ENCODE assay signal across 29 cellular contexts in genomic region chr17:27523712-27524111, GRCh38.
A peak's percentile ranks its signal among the peaks of the same experiment; 100 is the strongest.
DNase-seq lines count a peak whose midpoint lies in the region; ATAC-seq and TF ChIP-seq lines count a peak whose summit lies in the region.
"Had no signal": no experiment of that assay in that cellular context is flagged by ENCODE, and none has a peak within 500 bp of the region (broad histone marks: within the 10 kb centered on the region; RNA-seq: fewer than 3 reads in every experiment).

No MANE protein-coding gene starts in this region.

- H3K9ac ChIP-seq in PC-3 (ENCODE audit: low read length) (no peak overlapping the region), mammary epithelial cell (ENCODE audit: insufficient read depth, low read length) (no peak overlapping the region)
- H3K9ac ChIP-seq: parathyroid adenoma had no signal

- H3K4me3 Mint-ChIP-seq in activated CD4-positive, alpha-beta T cell treated with anti-CD3 and anti-CD28 coated beads, Interleukin-2, amount 10 ng/mL, durations not matched to agents 24 days and 14 days, result no peak overlapping the region
- H3K4me3 Mint-ChIP-seq in activated CD4-positive, alpha-beta T cell treated with anti-CD3 and anti-CD28 coated beads, Interleukin-2, amount 10 ng/mL, durations not matched to agents 7 days and 5 days, result no peak overlapping the region
- no peak overlapping the region for H3K4me3 Mint-ChIP-seq in stimulated activated naive CD8-positive, alpha-beta T cell treated with anti-CD3 and anti-CD28 coated beads, Interleukin-15, Interleukin-2, amounts not matched to agents 100 ng/mL and 50 ng/mL, for 24 hours
- H3K4me3 Mint-ChIP-seq: B cell; endodermal cell; GM23338; natural killer cell treated with Interleukin-12 subunit alpha and Interleukin-12 subunit beta and Interleukin-15 and Interleukin-18, amount 100 ng/mL, for 72 hours had no signal

- in situ Hi-C loops in mammary epithelial cell (cut with MboI; ENCODE audit: low sequenced_read_pairs in 2 of 2), result no loop called here

- no peaks in the 10 kb centered on the region for H3K27me3 Mint-ChIP-seq in activated CD4-positive, alpha-beta T cell treated with anti-CD3 and anti-CD28 coated beads, Interleukin-2, amount 10 ng/mL, durations not matched to agents 24 days and 14 days
- H3K27me3 Mint-ChIP-seq in activated CD4-positive, alpha-beta T cell treated with anti-CD3 and anti-CD28 coated beads, Interleukin-2, amount 10 ng/mL, durations not matched to agents 7 days and 5 days, result no peaks in the 10 kb centered on the region
- no peaks in the 10 kb centered on the region for H3K27me3 Mint-ChIP-seq in stimulated activated naive CD8-positive, alpha-beta T cell treated with anti-CD3 and anti-CD28 coated beads, Interleukin-15, Interleukin-2, amounts not matched to agents 100 ng/mL and 50 ng/mL, for 24 hours
- H3K27me3 Mint-ChIP-seq: B cell; natural killer cell treated with Interleukin-12 subunit alpha and Interleukin-12 subunit beta and Interleukin-15 and Interleukin-18, amount 100 ng/mL, for 72 hours had no signal

- H3K9me3 ChIP-seq in PC-3 (ENCODE audit: low read length) (no peaks in the 10 kb centered on the region), mammary epithelial cell (replicated peaks; ENCODE audit: insufficient read depth, low read length) (no peaks in the 10 kb centered on the region)
- H3K9me3 ChIP-seq: A549, tibial nerve had no signal

- no peaks in the 10 kb centered on the region for H3K27me3 ChIP-seq in PC-3 (ENCODE audit: low read length)
- H3K27me3 ChIP-seq in mammary epithelial cell (ENCODE audit: insufficient read depth, low read length), result peaks cover 3% of the 10 kb centered on the region
- H3K27me3 ChIP-seq: cardiac muscle cell, tibial nerve had no signal

- H3K79me2 ChIP-seq in PC-3 (ENCODE audit: low read length) (no peaks in the 10 kb centered on the region), mammary epithelial cell (ENCODE audit: insufficient read depth, low read length) (no peaks in the 10 kb centered on the region)

- POLR2A ChIA-PET in activated CD4-positive, alpha-beta T cell treated with anti-CD3 and anti-CD28 coated beads, Interleukin-2, amount 10 ng/mL, durations not matched to agents 7 days and 5 days (lab: Charles Lee), result no interaction called here
- POLR2A ChIA-PET in PC-3 (lab: Charles Lee; ENCODE audit: unreplicated experiment), result no interaction called here

- H3K4me3 ChIP-seq in PC-3 (ENCODE audit: low read length), result no peak overlapping the region
- H3K4me3 ChIP-seq in mammary epithelial cell (replicated peaks in 1 of 3; ENCODE audit: insufficient read depth in 1 of 3, low read depth in 2 of 3, low read length in 3 of 3), result no peak overlapping the region
- H3K4me3 ChIP-seq: A549, cardiac muscle cell, GM23338, SK-N-MC, tibial nerve had no signal

- H3K27ac ChIP-seq in PC-3 (ENCODE audit: low read length) (no peak overlapping the region), mammary epithelial cell (ENCODE audit: insufficient read depth, low read depth, low read length) (no peak overlapping the region)
- H3K27ac ChIP-seq: cardiac muscle cell, parathyroid adenoma, SK-N-MC, tibial nerve had no signal

- dilution Hi-C loops in mammary epithelial cell (cut with HindIII; ENCODE audit: low sequenced_read_pairs), result no loop called here

- intact Hi-C loops in activated CD4-positive, alpha-beta T cell treated with anti-CD3 and anti-CD28 coated beads, Interleukin-2, amount 10 ng/mL, durations not matched to agents 24 days and 14 days (cut with micrococcal nuclease), result no loop called here
- intact Hi-C loops in PC-3 (cut with micrococcal nuclease), result no loop called here
- intact Hi-C loops in mammary epithelial cell (cut with micrococcal nuclease), result loop anchor here (10.0 kb wide), 1 partner anchor 69 kb away; the partner anchor contains the start of gene KSR1

- H3K36me3 ChIP-seq in PC-3 (ENCODE audit: low read depth, low read length) (no peaks in the 10 kb centered on the region), mammary epithelial cell (ENCODE audit: insufficient read depth, low read length) (no peaks in the 10 kb centered on the region)
- H3K36me3 ChIP-seq: cardiac muscle cell, tibial nerve had no signal

- H3K9me2 ChIP-seq in PC-3 (replicated peaks; ENCODE audit: low read length), result no peaks in the 10 kb centered on the region

- H3F3A ChIP-seq in PC-3 (ENCODE audit: low read length, unreplicated experiment), result no peaks in the 10 kb centered on the region

- TF ChIP-seq CTCF in PC-3 (conservative IDR thresholded peaks at IDR 0.05; ENCODE audit: low read depth, low read length) (no peak), mammary epithelial cell (conservative IDR thresholded peaks at IDR 0.05 in 1 of 2, IDR thresholded peaks at IDR 0.05 in 1 of 2; ENCODE audit: extremely low read depth in 1 of 2, insufficient read depth in 1 of 2, low read depth in 1 of 2, low read length in 2 of 2) (no peak)

- DNase-seq in activated CD4-positive, alpha-beta T cell treated with anti-CD3 and anti-CD28 coated beads, Interleukin-2, amount 10 ng/mL, durations not matched to agents 24 days and 14 days, result no peak
- DNase-seq in activated CD4-positive, alpha-beta T cell treated with anti-CD3 and anti-CD28 coated beads, Interleukin-2, amount 10 ng/mL, durations not matched to agents 7 days and 5 days, result no peak
- peak; percentile 73 for DNase-seq in PC-3
- peak; percentile 56 for DNase-seq in mammary epithelial cell
- DNase-seq in effector CD8-positive, alpha-beta T cell (lab: John Stamatoyannopoulos, UW), result no peak
- DNase-seq in NCI-H524 (lab: John Stamatoyannopoulos, UW), result no peak
- DNase-seq: activated CD8-positive, alpha-beta memory T cell treated with anti-CD3 and anti-CD28 coated beads, Interleukin-2, amount 50 U/mL, for 4 hours; activated gamma-delta T cell; cortex of kidney; DMS79 treated with DMSO at 0.1 percent for 48 hours; endodermal cell; islet precursor cell; midbrain; NCI-H1694; NCI-H2171 treated with DMSO at 0.1 percent for 48 hours; NCI-H526; right cardiac atrium; stimulated activated CD4-positive, alpha-beta T cell treated with anti-CD3 and anti-CD28 coated beads, Interleukin-12 subunit alpha, Interleukin-12 subunit beta, amount 100 ng/mL, for 4 hours; T-helper 2 cell had no signal

- H2AFZ ChIP-seq in PC-3 (ENCODE audit: low read length) (no peak overlapping the region), mammary epithelial cell (ENCODE audit: low read depth, low read length) (no peak overlapping the region)
- H2AFZ ChIP-seq: GM23338, parathyroid adenoma had no signal

- peaks cover 73% of the 10 kb centered on the region for H3K4me1 Mint-ChIP-seq in activated CD4-positive, alpha-beta T cell treated with anti-CD3 and anti-CD28 coated beads, Interleukin-2, amount 10 ng/mL, durations not matched to agents 24 days and 14 days
- peaks cover 77% of the 10 kb centered on the region for H3K4me1 Mint-ChIP-seq in activated CD4-positive, alpha-beta T cell treated with anti-CD3 and anti-CD28 coated beads, Interleukin-2, amount 10 ng/mL, durations not matched to agents 7 days and 5 days
- H3K4me1 Mint-ChIP-seq in stimulated activated naive CD8-positive, alpha-beta T cell treated with anti-CD3 and anti-CD28 coated beads, Interleukin-15, Interleukin-2, amounts not matched to agents 100 ng/mL and 50 ng/mL, for 24 hours (ENCODE audit: low read depth), result peaks cover 81% of the 10 kb centered on the region

- WGBS in mammary epithelial cell (ENCODE audit: low coverage, missing lambda C conversion rate), result 0% methylated on average over 1 of the region's 1 CpG

- H3K4me2 ChIP-seq in PC-3 (ENCODE audit: low read length) (no peak overlapping the region), mammary epithelial cell (ENCODE audit: insufficient read depth, low read depth, low read length) (no peak overlapping the region)
- H3K4me2 ChIP-seq: A549, GM23338 had no signal

- peaks cover 9% of the 10 kb centered on the region for H3K36me3 Mint-ChIP-seq in activated CD4-positive, alpha-beta T cell treated with anti-CD3 and anti-CD28 coated beads, Interleukin-2, amount 10 ng/mL, durations not matched to agents 24 days and 14 days (ENCODE audit: low read depth)
- H3K36me3 Mint-ChIP-seq in activated CD4-positive, alpha-beta T cell treated with anti-CD3 and anti-CD28 coated beads, Interleukin-2, amount 10 ng/mL, durations not matched to agents 7 days and 5 days (ENCODE audit: low read depth), result peaks cover 5% of the 10 kb centered on the region
- no peaks in the 10 kb centered on the region for H3K36me3 Mint-ChIP-seq in stimulated activated naive CD8-positive, alpha-beta T cell treated with anti-CD3 and anti-CD28 coated beads, Interleukin-15, Interleukin-2, amounts not matched to agents 100 ng/mL and 50 ng/mL, for 24 hours (ENCODE audit: low read depth)
- H3K36me3 Mint-ChIP-seq: natural killer cell treated with Interleukin-12 subunit alpha and Interleukin-12 subunit beta and Interleukin-15 and Interleukin-18, amount 100 ng/mL, for 72 hours had no signal

- CTCF ChIA-PET in activated CD4-positive, alpha-beta T cell treated with anti-CD3 and anti-CD28 coated beads, Interleukin-2, amount 10 ng/mL, durations not matched to agents 7 days and 5 days (lab: Charles Lee), result interaction anchor here (1.1 kb wide), 1 partner anchor 56 kb away, joined by 4 read pairs; no protein-coding TSS in a partner anchor
- CTCF ChIA-PET in PC-3 (lab: Charles Lee), result no interaction called here
- CTCF ChIA-PET in mammary epithelial cell (lab: Charles Lee; ENCODE audit: low non-redundant PET), result interaction anchor here (0.6 kb wide), 1 partner anchor 84 kb away, joined by 5 read pairs; no protein-coding TSS in a partner anchor

- peak overlapping the region; percentile 23 for H3K27ac Mint-ChIP-seq in activated CD4-positive, alpha-beta T cell treated with anti-CD3 and anti-CD28 coated beads, Interleukin-2, amount 10 ng/mL, durations not matched to agents 24 days and 14 days
- no peak overlapping the region for H3K27ac Mint-ChIP-seq in activated CD4-positive, alpha-beta T cell treated with anti-CD3 and anti-CD28 coated beads, Interleukin-2, amount 10 ng/mL, durations not matched to agents 7 days and 5 days
- H3K27ac Mint-ChIP-seq in stimulated activated naive CD8-positive, alpha-beta T cell treated with anti-CD3 and anti-CD28 coated beads, Interleukin-15, Interleukin-2, amounts not matched to agents 100 ng/mL and 50 ng/mL, for 24 hours, result peak overlapping the region; percentile 65
- H3K27ac Mint-ChIP-seq: B cell, endodermal cell, GM23338 had no signal

- peaks cover 4% of the 10 kb centered on the region; the same call in 1 of the 2 replicates for H3K4me1 ChIP-seq in PC-3 (ENCODE audit: insufficient read depth, low read length)
- H3K4me1 ChIP-seq in mammary epithelial cell (ENCODE audit: insufficient read depth, low read length), result peaks cover 11% of the 10 kb centered on the region
- H3K4me1 ChIP-seq: parathyroid adenoma had no signal

- H4K20me1 ChIP-seq in PC-3 (ENCODE audit: low read length), result no peaks in the 10 kb centered on the region
- no peaks in the 10 kb centered on the region for H4K20me1 ChIP-seq in mammary epithelial cell (ENCODE audit: insufficient read depth, low read length)

- ATAC-seq in PC-3, result no peak
- no peak for ATAC-seq in HG03135 (IDR thresholded peaks at IDR 0.05; ENCODE audit: unreplicated experiment)
- ATAC-seq: A549; GM23338; natural killer cell treated with Interleukin-12 subunit alpha and Interleukin-12 subunit beta and Interleukin-15 and Interleukin-18, amount 100 ng/mL, for 72 hours; right cardiac atrium had no signal

- no peaks in the 10 kb centered on the region for H3K9me3 Mint-ChIP-seq in activated CD4-positive, alpha-beta T cell treated with anti-CD3 and anti-CD28 coated beads, Interleukin-2, amount 10 ng/mL, durations not matched to agents 24 days and 14 days
- H3K9me3 Mint-ChIP-seq in activated CD4-positive, alpha-beta T cell treated with anti-CD3 and anti-CD28 coated beads, Interleukin-2, amount 10 ng/mL, durations not matched to agents 7 days and 5 days, result no peaks in the 10 kb centered on the region
- no peaks in the 10 kb centered on the region for H3K9me3 Mint-ChIP-seq in stimulated activated naive CD8-positive, alpha-beta T cell treated with anti-CD3 and anti-CD28 coated beads, Interleukin-15, Interleukin-2, amounts not matched to agents 100 ng/mL and 50 ng/mL, for 24 hours
- H3K9me3 Mint-ChIP-seq: endodermal cell; GM23338; natural killer cell treated with Interleukin-12 subunit alpha and Interleukin-12 subunit beta and Interleukin-15 and Interleukin-18, amount 100 ng/mL, for 72 hours had no signal

- no TSS peak for BruUV-seq in PC-3 (replicated peaks; lab: Mats Ljungman, UMichigan)
- BruUV-seq in mammary epithelial cell (replicated peaks; lab: Mats Ljungman, UMichigan), result no TSS peak

Comparison
In these comparisons a context has a peak if more than half of its experiments do, and no peak if none do; other contexts are left out.
1. DNase-seq: peak in PC-3 (single experiment) and mammary epithelial cell (single experiment); none in activated CD4-positive, alpha-beta T cell treated with anti-CD3 and anti-CD28 coated beads, Interleukin-2, amount 10 ng/mL, durations not matched to agents 24 days and 14 days (single experiment), activated CD4-positive, alpha-beta T cell treated with anti-CD3 and anti-CD28 coated beads, Interleukin-2, amount 10 ng/mL, durations not matched to agents 7 days and 5 days (single experiment), effector CD8-positive, alpha-beta T cell (single experiment) and NCI-H524 (0 of 2).